10 cellular contexts compared by ENCODE assay signal in genomic region chr7:37942934-37943610, GRCh38. TPM values are rescaled to one million over a fixed set of nuclear protein-coding genes. Genes with fewer than 3 reads are reported as not detected.
A peak's percentile ranks its signal among the peaks of the same experiment; 100 is the strongest.
DNase-seq lines count a peak whose midpoint lies in the region; ATAC-seq and TF ChIP-seq lines count a peak whose summit lies in the region.
"Had no signal": no experiment of that assay in that cellular context is flagged by ENCODE, and none has a peak within 500 bp of the region (broad histone marks: within the 10 kb centered on the region; RNA-seq: fewer than 3 reads in every experiment).

No MANE protein-coding gene starts in this region.

- H3K9ac ChIP-seq in SK-N-SH, result no peak overlapping the region
- no peak overlapping the region for H3K9ac ChIP-seq in trophoblast cell (ENCODE audit: low read length)

- no peak overlapping the region for H3K23ac ChIP-seq in trophoblast cell (ENCODE audit: low read length)

- no peaks in the 10 kb centered on the region for H3F3A ChIP-seq in SK-N-SH (replicated peaks; ENCODE audit: insufficient read depth)

- TF ChIP-seq RAD21 in SK-N-SH (IDR thresholded peaks at IDR 0.05; ENCODE audit: low read length), result no peak

- intact Hi-C loops in Right ventricle myocardium superior (cut with DNase I), result no loop called here
- intact Hi-C loops in CD4-positive, alpha-beta T cell (cut with DNase I, micrococcal nuclease), result no loop called here

- H3K4me1 ChIP-seq in SK-N-SH (ENCODE audit: control insufficient read depth in 1 of 2, insufficient read depth in 2 of 2, low read depth in 1 of 2, low read length in 1 of 2), result peaks cover 0 to 4% of the 10 kb centered on the region in 2 experiments; a peak in 2 of 4 replicates
- H3K4me1 ChIP-seq in trophoblast cell (ENCODE audit: control insufficient read depth in 1 of 2, insufficient read depth in 2 of 2, low read length in 2 of 2), result peaks cover 0 to 3% of the 10 kb centered on the region in 2 experiments

- no peak overlapping the region for H3K4me3 Mint-ChIP-seq in CD4-positive, alpha-beta T cell
- H3K4me3 Mint-ChIP-seq: activated naive CD8-positive, alpha-beta T cell treated with anti-CD3 and anti-CD28 coated beads, Interleukin-2, amount 10 ng/mL, durations not matched to agents 7 days and 5 days had no signal

- H3K9me3 ChIP-seq in SK-N-SH (no peaks in the 10 kb centered on the region; the same call in 1 of the 2 replicates), trophoblast cell (ENCODE audit: insufficient read depth, low read depth, low read length) (no peaks in the 10 kb centered on the region)
- H3K9me3 ChIP-seq in CD4-positive, alpha-beta T cell (ENCODE audit: control insufficient read depth, low read length), result peaks cover 4% of the 10 kb centered on the region

- no peak overlapping the region for H2AFZ ChIP-seq in SK-N-SH (ENCODE audit: low read depth)
- no peak overlapping the region for H2AFZ ChIP-seq in trophoblast cell (ENCODE audit: insufficient read depth, low read length, poor library complexity)

- H3K4me3 ChIP-seq in SK-N-SH (ENCODE audit: low read depth in 2 of 2, low read length in 1 of 2) (no peak overlapping the region), trophoblast cell (ENCODE audit: low read depth, low read length) (peak overlapping the region; percentile 25)

- H3K27ac Mint-ChIP-seq in CD4-positive, alpha-beta T cell, result no peak overlapping the region
- H3K27ac Mint-ChIP-seq: activated naive CD8-positive, alpha-beta T cell treated with anti-CD3 and anti-CD28 coated beads, Interleukin-2, amount 10 ng/mL, durations not matched to agents 7 days and 5 days had no signal

- no peaks in the 10 kb centered on the region for H3K27me3 Mint-ChIP-seq in CD4-positive, alpha-beta T cell
- H3K27me3 Mint-ChIP-seq: activated naive CD8-positive, alpha-beta T cell treated with anti-CD3 and anti-CD28 coated beads, Interleukin-2, amount 10 ng/mL, durations not matched to agents 7 days and 5 days had no signal

- TF ChIP-seq CTCF in SK-N-SH (IDR thresholded peaks at IDR 0.05), result no peak
- no peak for TF ChIP-seq CTCF in CD4-positive, alpha-beta T cell (IDR thresholded peaks at IDR 0.05)

- peak; percentile 12 for DNase-seq in SK-N-SH
- DNase-seq in Right ventricle myocardium superior, result peak; percentile 88
- no peak for DNase-seq in trophoblast cell
- no peak for DNase-seq in mesenteric fat pad (ENCODE audit: low spot score)
- no peak for DNase-seq in RKO (ENCODE audit: low spot score)
- DNase-seq in CD4-positive, alpha-beta T cell, result no peak
- DNase-seq: activated naive CD8-positive, alpha-beta T cell treated with anti-CD3 and anti-CD28 coated beads, Interleukin-2, amount 10 ng/mL, durations not matched to agents 7 days and 5 days had no signal

- H4K12ac ChIP-seq in trophoblast cell (ENCODE audit: low read depth, low read length), result no peak overlapping the region

- H4K20me1 ChIP-seq in SK-N-SH (ENCODE audit: insufficient read depth), result no peaks in the 10 kb centered on the region

- H3K36me3 Mint-ChIP-seq in CD4-positive, alpha-beta T cell (ENCODE audit: low read depth), result no peaks in the 10 kb centered on the region
- H3K36me3 Mint-ChIP-seq: activated naive CD8-positive, alpha-beta T cell treated with anti-CD3 and anti-CD28 coated beads, Interleukin-2, amount 10 ng/mL, durations not matched to agents 7 days and 5 days had no signal

- no peaks in the 10 kb centered on the region for H3K79me1 ChIP-seq in trophoblast cell (ENCODE audit: low read length)

- POLR2A ChIA-PET in SK-N-SH (lab: Yijun Ruan, JAX), result no interaction called here
- POLR2A ChIA-PET in CD4-positive, alpha-beta T cell (lab: Charles Lee), result no interaction called here

- no peak overlapping the region for H3K18ac ChIP-seq in trophoblast cell (ENCODE audit: low read length)

- no peak overlapping the region for H2AK5ac ChIP-seq in trophoblast cell (ENCODE audit: low read length)

- H3K4ac ChIP-seq in trophoblast cell (ENCODE audit: low read depth, low read length), result no peak overlapping the region

- no peak for TF ChIP-seq EP300 in SK-N-SH (IDR thresholded peaks at IDR 0.05; ENCODE audit: borderline replicate concordance in 1 of 2, low read depth in 1 of 2, low read length in 1 of 2)

- H4K91ac ChIP-seq in trophoblast cell (ENCODE audit: low read depth, low read length), result no peak overlapping the region

- H3K79me2 ChIP-seq in SK-N-SH (ENCODE audit: insufficient read depth), result no peaks in the 10 kb centered on the region
- H3K79me2 ChIP-seq in trophoblast cell (ENCODE audit: control insufficient read depth, insufficient read depth, low read length, poor library complexity), result no peaks in the 10 kb centered on the region

- H3K27me3 ChIP-seq in SK-N-SH (ENCODE audit: insufficient read depth), result no peaks in the 10 kb centered on the region
- no peaks in the 10 kb centered on the region for H3K27me3 ChIP-seq in trophoblast cell (ENCODE audit: insufficient read depth, low read length)
- H3K27me3 ChIP-seq in CD4-positive, alpha-beta T cell (ENCODE audit: control insufficient read depth, insufficient read depth, low read length), result no peaks in the 10 kb centered on the region

- no peaks in the 10 kb centered on the region for H3K36me3 ChIP-seq in SK-N-SH (replicated peaks in 1 of 2; ENCODE audit: control insufficient read depth in 1 of 2, insufficient read depth in 2 of 2, low read length in 1 of 2)
- no peaks in the 10 kb centered on the region for H3K36me3 ChIP-seq in trophoblast cell (ENCODE audit: control insufficient read depth in 1 of 2, insufficient read depth in 2 of 2, low read length in 2 of 2)

- no peak overlapping the region for H2BK12ac ChIP-seq in trophoblast cell (ENCODE audit: low read length)

- no peak overlapping the region for H3K14ac ChIP-seq in trophoblast cell (ENCODE audit: low read length)

- no peak overlapping the region for H4K8ac ChIP-seq in trophoblast cell (ENCODE audit: low read depth, low read length)

- no peak overlapping the region for H2BK120ac ChIP-seq in trophoblast cell (ENCODE audit: insufficient read depth, low read length, poor library complexity)

- CTCF ChIA-PET in SK-N-SH (lab: Yijun Ruan, JAX), result interaction anchor here (1.3 kb wide), 1 partner anchor 26 kb away, joined by 3 read pairs; the partner anchor contains the start of gene SFRP4
- CTCF ChIA-PET in CD4-positive, alpha-beta T cell (lab: Charles Lee), result no interaction called here

- no peaks in the 10 kb centered on the region for H3K9me2 ChIP-seq in SK-N-SH

- 61% methylated on average over 12 of the region's 12 CpGs for WGBS in SK-N-SH (ENCODE audit: low lambda C conversion rate)
- no CpG with 5 or more reads among the region's 12 CpGs for WGBS in trophoblast cell (ENCODE audit: extremely low coverage, insufficient coverage, insufficient read length)

- ATAC-seq in GM18498 (IDR thresholded peaks at IDR 0.05; ENCODE audit: unreplicated experiment) (peak; percentile 37), Right ventricle myocardium superior (ENCODE audit: poor library complexity) (peak; percentile 95), GM21423 (IDR thresholded peaks at IDR 0.05; ENCODE audit: unreplicated experiment) (no peak)
- ATAC-seq in CD4-positive, alpha-beta T cell (ENCODE audit: poor library complexity), result no peak

- no peaks in the 10 kb centered on the region for H3K4me1 Mint-ChIP-seq in CD4-positive, alpha-beta T cell (ENCODE audit: low read depth)
- H3K4me1 Mint-ChIP-seq: activated naive CD8-positive, alpha-beta T cell treated with anti-CD3 and anti-CD28 coated beads, Interleukin-2, amount 10 ng/mL, durations not matched to agents 7 days and 5 days had no signal

- no peak overlapping the region for H2BK5ac ChIP-seq in trophoblast cell (ENCODE audit: low read depth, low read length, poor library complexity)

- no peak overlapping the region for H3K27ac ChIP-seq in SK-N-SH (ENCODE audit: low read depth in 2 of 2, low read length in 1 of 2)
- no peak overlapping the region for H3K27ac ChIP-seq in trophoblast cell (ENCODE audit: low read depth, low read length)
- no peak overlapping the region for H3K27ac ChIP-seq in CD4-positive, alpha-beta T cell (ENCODE audit: low read depth, low read length)

- H3K4me2 ChIP-seq in SK-N-SH, result no peak overlapping the region
- H3K4me2 ChIP-seq in trophoblast cell (ENCODE audit: low read length), result no peak overlapping the region

- no peaks in the 10 kb centered on the region for H3K9me3 Mint-ChIP-seq in CD4-positive, alpha-beta T cell
- H3K9me3 Mint-ChIP-seq: activated naive CD8-positive, alpha-beta T cell treated with anti-CD3 and anti-CD28 coated beads, Interleukin-2, amount 10 ng/mL, durations not matched to agents 7 days and 5 days had no signal

TF ChIP-seq in SK-N-SH, 30 proteins besides CTCF, POLR2A, EP300 and RAD21:
- TF ChIP-seq MAX (IDR thresholded peaks at IDR 0.05; ENCODE audit: low read depth), result no peak
- TF ChIP-seq GATA2 (CRISPR knock-in tag; IDR thresholded peaks at IDR 0.05), result no peak
- TF ChIP-seq EZH2phosphoT487 (IDR thresholded peaks at IDR 0.05; ENCODE audit: borderline replicate concordance, low read depth), result no peak

RNA-seq across cellular contexts. Expression of gene EPDR1, which starts 22.6 kb away (rescaled TPM):
- 7.4 and 10.9 TPM in 2 replicates for polyA plus RNA-seq in SK-N-SH (2012; rRNA removed)
- 10.4 and 11.6 TPM in 2 replicates for polyA plus RNA-seq in SK-N-SH (2012; cell fraction: cytosol; rRNA removed)
- 6.5 and 8.3 TPM in 2 replicates for polyA plus RNA-seq in SK-N-SH (2012; cell fraction: nucleus; rRNA removed)
- 49.1 TPM for total RNA-seq in Right ventricle myocardium superior
- 0.19 and 0.24 TPM in 2 replicates for polyA plus RNA-seq in trophoblast cell (2013)
- total RNA-seq in mesenteric fat pad, result 46.3 TPM
- not detected for total RNA-seq in CD4-positive, alpha-beta T cell

RNA-seq across cellular contexts. Expression of gene SFRP4, which starts 26.5 kb away (rescaled TPM):
- polyA plus RNA-seq in SK-N-SH (2012; rRNA removed), result 0.03 TPM in 1 of 2 replicates, not detected in the other
- 0.04 TPM in 1 of 2 replicates, not detected in the other for polyA plus RNA-seq in SK-N-SH (2012; cell fraction: cytosol; rRNA removed)
- 0.04 and 0.05 TPM in 2 replicates for polyA plus RNA-seq in SK-N-SH (2012; cell fraction: nucleus; rRNA removed)
- total RNA-seq in Right ventricle myocardium superior (0.59 TPM), mesenteric fat pad (64.3 TPM)
- not detected in 2 replicates for polyA plus RNA-seq in trophoblast cell (2013)
- total RNA-seq in CD4-positive, alpha-beta T cell, result not detected
- total RNA-seq: activated naive CD8-positive, alpha-beta T cell treated with anti-CD3 and anti-CD28 coated beads, Interleukin-2, amount 10 ng/mL, durations not matched to agents 7 days and 5 days; pulmonary artery endothelial cell had no signal

Comparison
In these comparisons a context has a peak if more than half of its experiments do, and no peak if none do; other contexts are left out.
1. ATAC-seq: peak in GM18498 (single experiment) and Right ventricle myocardium superior (single experiment); none in GM21423 (single experiment) and CD4-positive, alpha-beta T cell (single experiment).
2. DNase-seq: peak in SK-N-SH (single experiment) and Right ventricle myocardium superior (single experiment); none in trophoblast cell (0 of 2), mesenteric fat pad (single experiment), RKO (single experiment) and CD4-positive, alpha-beta T cell (0 of 10).
3. RNA of gene EPDR1, which starts 22.6 kb away (total RNA-seq): 49.1 TPM in Right ventricle myocardium superior (single experiment) and 46.3 TPM in mesenteric fat pad (single experiment); not detected in CD4-positive, alpha-beta T cell; every median in the first group is over 10 times any median in the second.
4. RNA of gene SFRP4, which starts 26.5 kb away (total RNA-seq): 64.3 TPM in mesenteric fat pad (single experiment); 0.59 TPM in Right ventricle myocardium superior (single experiment) and not detected in CD4-positive, alpha-beta T cell; every median in the first group is over 10 times any median in the second.